ENCODE assay signal across 6 cellular contexts in genomic region chr17:48625502-48626201, GRCh38. TPM values are rescaled to one million over a fixed set of nuclear protein-coding genes. Genes with fewer than 3 reads are reported as not detected.
DNase-seq lines count a peak whose midpoint lies in the region; ATAC-seq and TF ChIP-seq lines count a peak whose summit lies in the region.

No MANE protein-coding gene starts in this region.

- no peak overlapping the region for H3K27ac Mint-ChIP-seq in T-cell

- H3K27me3 Mint-ChIP-seq in T-cell, result peaks cover 72 to 90% of the 10 kb centered on the region in 2 donors

- CTCF ChIA-PET in T-cell (lab: Charles Lee), result interaction anchor here (0.6 to 1.9 kb wide), 7 partner anchors 10 to 551 kb away, joined by 3 to 8 read pairs (median 4); no protein-coding TSS in a partner anchor

- WGBS in heart right ventricle, 2 donors, result 1% methylated on average over 63 of the region's 63 CpGs
- 1% methylated on average over 24 to 26 of the region's 63 CpGs for WGBS in thyroid gland, 2 donors

- H3K27me3 ChIP-seq in heart right ventricle (peaks cover 72 to 100% (median 100%) of the 10 kb centered on the region in 7 donors), thyroid gland (peaks cover 78% of the 10 kb centered on the region), BE2C (peaks cover 99% of the 10 kb centered on the region)

- no peak for TF ChIP-seq POLR2A in thyroid gland (IDR thresholded peaks at IDR 0.05)

- DNase-seq in T-cell (peak in 4 of 34 experiments; percentile 26 to 40 (median 32)), heart right ventricle (no peak), thyroid gland (peak; percentile 23 to 26), DMS153 (lab: John Stamatoyannopoulos, UW) (no peak), BE2C (no peak)

- no peak for TF ChIP-seq CTCF in heart right ventricle (IDR thresholded peaks at IDR 0.05)
- no peak for TF ChIP-seq CTCF in thyroid gland (IDR thresholded peaks at IDR 0.05)
- no peak for TF ChIP-seq CTCF in BE2C (IDR thresholded peaks at IDR 0.05; ENCODE audit: low read depth, low read length)

- H3K9me3 ChIP-seq in heart right ventricle (no peaks in the 10 kb centered on the region), thyroid gland (no peaks in the 10 kb centered on the region), BE2C (no peaks in the 10 kb centered on the region)

- peak; percentile 54 for ATAC-seq in GM18867 (IDR thresholded peaks at IDR 0.05; ENCODE audit: unreplicated experiment)
- peak; percentile 66 to 76 (median 72) for ATAC-seq in T-cell (replicated peaks in 1 of 4)
- ATAC-seq in heart right ventricle, result peak in 5 of 8 donors; percentile 25 to 58 (median 46)

- no peaks in the 10 kb centered on the region for H3K9me3 Mint-ChIP-seq in T-cell

- H3K27ac ChIP-seq in heart right ventricle (no peak overlapping the region), thyroid gland (no peak overlapping the region)

- intact Hi-C loops in heart right ventricle (cut with DNase I), result no loop called here
- intact Hi-C loops in thyroid gland (cut with DNase I), result no loop called here

- H3K4me1 ChIP-seq in heart right ventricle, result peaks cover 7 to 27% (median 23%) of the 10 kb centered on the region in 9 donors
- peaks cover 10 to 20% of the 10 kb centered on the region in 2 donors for H3K4me1 ChIP-seq in thyroid gland
- no peaks in the 10 kb centered on the region for H3K4me1 ChIP-seq in BE2C

- H3K4me1 Mint-ChIP-seq in T-cell, result peaks cover 10 to 20% (median 18%) of the 10 kb centered on the region in 3 donors

- POLR2A ChIA-PET in T-cell (lab: Charles Lee), result interaction anchor here in 1 of 2 donors (0.6 to 0.7 kb wide), 2 partner anchors 546 to 976 kb away, joined by 3 to 4 read pairs; no protein-coding TSS in a partner anchor

- H3K4me3 Mint-ChIP-seq in T-cell, result peak overlapping the region; percentile 75 to 78 (median 77)

- no peaks in the 10 kb centered on the region for H3K36me3 Mint-ChIP-seq in T-cell

- H3K36me3 ChIP-seq in heart right ventricle (no peaks in the 10 kb centered on the region), thyroid gland (no peaks in the 10 kb centered on the region), BE2C (no peaks in the 10 kb centered on the region)

- H3K4me3 ChIP-seq in heart right ventricle, result peak overlapping the region; percentile 6 to 41 (median 35)
- H3K4me3 ChIP-seq in thyroid gland (replicated peaks in 1 of 3), result peak overlapping the region in 1 of 3 donors; percentile 10
- H3K4me3 ChIP-seq in BE2C (ENCODE audit: low read depth, low read length), result no peak overlapping the region

RNA-seq across cellular contexts. Expression of gene HOXB9, which starts 0.5 kb away (rescaled TPM):
- total RNA-seq in T-cell, result under 1 TPM in 4 of 5 donors, not detected in 1; 0.19 to 0.43 (median 0.30) TPM
- total RNA-seq in heart right ventricle, result not detected
- not detected for polyA plus RNA-seq in heart right ventricle
- not detected for total RNA-seq in thyroid gland
- not detected for polyA plus RNA-seq in BE2C (2012; ENCODE audit: insufficient read depth, insufficient read length, low read depth)

RNA-seq across cellular contexts. Expression of gene HOXB8, which starts 10.6 kb away (rescaled TPM):
- total RNA-seq in T-cell, result not detected
- under 1 TPM in 1 of 10 donors, not detected in 9; 0.55 TPM for total RNA-seq in heart right ventricle
- polyA plus RNA-seq in heart right ventricle, result not detected
- total RNA-seq in thyroid gland, result 1 to 10 TPM in 1 of 4 donors, not detected in 3; 1.4 TPM
- polyA plus RNA-seq in BE2C (2012; ENCODE audit: insufficient read depth, insufficient read length, low read depth), result not detected

RNA-seq across cellular contexts. Expression of gene HOXB7, which starts 14.8 kb away (rescaled TPM):
- total RNA-seq in T-cell (under 1 TPM in 3 of 5 donors, not detected in 2; 0.47 to 0.66 (median 0.60) TPM), heart right ventricle (under 1 TPM in 4 of 10 donors, not detected in 6; 0.25 to 0.62 (median 0.45) TPM), thyroid gland (1 to 10 TPM in 3 of 4 donors, not detected in 1; 1.0 to 2.8 (median 1.3) TPM)
- under 1 TPM; 0.13 to 0.29 TPM for polyA plus RNA-seq in heart right ventricle
- not detected for polyA plus RNA-seq in BE2C (2012; ENCODE audit: insufficient read depth, insufficient read length, low read depth)

RNA-seq across cellular contexts. Expression of gene HOXB6, which starts 20.9 kb away (rescaled TPM):
- total RNA-seq in T-cell (under 1 TPM in 2 of 5 donors, not detected in 3; 0.16 to 0.33 TPM), heart right ventricle (1 to 10 TPM in 1 of 10 donors, under 1 TPM in 7, not detected in 2; 0.14 to 1.2 (median 0.33) TPM), thyroid gland (1 to 10 TPM in 2 of 4 donors, under 1 TPM in 2; 0.54 to 4.2 (median 1.3) TPM)
- under 1 TPM; 0.88 to 0.96 TPM for polyA plus RNA-seq in heart right ventricle
- polyA plus RNA-seq in BE2C (2012; ENCODE audit: insufficient read depth, insufficient read length, low read depth), result not detected

RNA-seq across cellular contexts. Expression of gene HOXB5, which starts 32.1 kb away (rescaled TPM):
- not detected for total RNA-seq in T-cell
- under 1 TPM in 1 of 10 donors, not detected in 9; 0.18 TPM for total RNA-seq in heart right ventricle
- polyA plus RNA-seq in heart right ventricle, result under 1 TPM; 0.06 to 0.15 TPM
- total RNA-seq in thyroid gland, result 1 to 10 TPM in 1 of 4 donors, under 1 TPM in 2, not detected in 1; 0.11 to 1.6 (median 0.49) TPM
- polyA plus RNA-seq in BE2C (2012; ENCODE audit: insufficient read depth, insufficient read length, low read depth), result not detected

Comparison
In these comparisons a context has a peak if more than half of its experiments do, and no peak if none do; other contexts are left out.
1. DNase-seq: peak in thyroid gland (2 of 2); none in heart right ventricle (0 of 2), DMS153 (single experiment) and BE2C (single experiment).
2. Peak in every context shown above with its lines, with median percentiles within 50 percentile points of each other: ATAC-seq.